In the genomic region with DNA sequence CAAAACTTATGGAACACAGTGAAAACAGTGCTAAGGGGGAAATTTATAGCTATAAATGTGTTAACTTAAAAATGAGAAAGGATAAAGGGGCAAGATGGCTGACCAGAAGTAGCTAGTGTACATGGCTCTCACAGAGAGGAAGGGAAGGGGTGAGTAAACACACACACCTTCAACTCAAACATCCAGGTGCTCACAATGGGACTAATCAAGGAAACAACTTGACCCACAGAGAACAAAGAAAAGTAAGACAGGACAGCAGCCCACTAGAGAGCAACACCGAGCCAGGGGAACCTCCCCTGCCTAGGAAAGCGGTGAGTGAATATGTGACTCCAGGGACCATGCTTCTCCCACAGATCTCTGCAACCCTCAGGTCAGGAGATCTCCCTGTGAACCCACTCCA, we compare ENCODE assay signal across 22 cellular contexts.
"Had no signal": no experiment of that assay in that cellular context is flagged by ENCODE, and none has a peak within 500 bp of the region (broad histone marks: within the 10 kb centered on the region; RNA-seq: fewer than 3 reads in every experiment).

No MANE protein-coding gene starts in this region.

- H3K27ac Mint-ChIP-seq: activated naive CD8-positive, alpha-beta T cell treated with anti-CD3 and anti-CD28 coated beads for 36 hours; activated T-helper 2 cell treated with anti-CD3 and anti-CD28 coated beads, Interferon-gamma antibody, Interleukin-2, Interleukin-4, amounts not matched to agents 10 μg/mL and 5 μg/mL and 100 μg/mL, durations not matched to agents 14 hours and 24 hours and 36 hours; natural killer cell treated with Interleukin-12 subunit alpha and Interleukin-12 subunit beta and Interleukin-15 and Interleukin-18, amount 100 ng/mL, for 72 hours; stimulated activated naive CD8-positive, alpha-beta T cell treated with anti-CD3 and anti-CD28 coated beads, Interleukin-15, Interleukin-2, amounts not matched to agents 100 ng/mL and 50 ng/mL, for 24 hours had no signal

- H3K4me3 Mint-ChIP-seq: activated naive CD8-positive, alpha-beta T cell treated with anti-CD3 and anti-CD28 coated beads for 36 hours; activated T-cell treated with anti-CD3 and anti-CD28 coated beads, Interleukin-2, amount 50 U/mL, for 4 hours; natural killer cell treated with Interleukin-12 subunit alpha and Interleukin-12 subunit beta and Interleukin-15 and Interleukin-18, amount 100 ng/mL, for 72 hours; stimulated activated naive CD8-positive, alpha-beta T cell treated with anti-CD3 and anti-CD28 coated beads, Interleukin-15, Interleukin-2, amounts not matched to agents 100 ng/mL and 50 ng/mL, for 24 hours had no signal

- H3K4me1 ChIP-seq: breast epithelium, gastroesophageal sphincter, pancreas, tibial nerve had no signal

- H3K4me3 ChIP-seq: breast epithelium, coronary artery, gastroesophageal sphincter, lung, pancreas, tibial nerve had no signal

- H3K27me3 Mint-ChIP-seq: activated naive CD8-positive, alpha-beta T cell treated with anti-CD3 and anti-CD28 coated beads for 36 hours; natural killer cell treated with Interleukin-12 subunit alpha and Interleukin-12 subunit beta and Interleukin-15 and Interleukin-18, amount 100 ng/mL, for 72 hours; stimulated activated naive CD8-positive, alpha-beta T cell treated with anti-CD3 and anti-CD28 coated beads, Interleukin-15, Interleukin-2, amounts not matched to agents 100 ng/mL and 50 ng/mL, for 24 hours had no signal

- H3K27ac ChIP-seq: breast epithelium, coronary artery, epithelial cell of prostate, gastroesophageal sphincter, pancreas, tibial nerve had no signal

- H3K36me3 ChIP-seq: breast epithelium had no signal

- H3K27me3 ChIP-seq: breast epithelium, gastroesophageal sphincter, pancreas, tibial nerve had no signal

- H3K4me1 Mint-ChIP-seq: activated naive CD8-positive, alpha-beta T cell treated with anti-CD3 and anti-CD28 coated beads for 36 hours had no signal

- DNase-seq: activated CD8-positive, alpha-beta memory T cell treated with anti-CD3 and anti-CD28 coated beads, Interleukin-2, amount 50 U/mL, for 48 hours; activated naive CD4-positive, alpha-beta T cell treated with Interleukin-2 at 50 U/mL for 16 hours; activated naive CD8-positive, alpha-beta T cell treated with anti-CD3 and anti-CD28 coated beads for 36 hours; activated T-cell treated with anti-CD3 and anti-CD28 coated beads, Interleukin-2, amount 50 U/mL, for 4 hours; head of caudate nucleus; islet precursor cell; left cardiac atrium; midbrain; pancreas; right cardiac atrium; stimulated activated CD4-positive, alpha-beta T cell treated with anti-CD3 and anti-CD28 coated beads, Interleukin-12 subunit alpha, Interleukin-12 subunit beta, amount 100 ng/mL, for 4 hours; substantia nigra; T-helper 9 cell had no signal

- ATAC-seq: activated T-cell treated with anti-CD3 and anti-CD28 coated beads, Interleukin-2, amount 50 U/mL, for 4 hours; gastroesophageal sphincter; left cardiac atrium; natural killer cell treated with Interleukin-12 subunit alpha and Interleukin-12 subunit beta and Interleukin-15 and Interleukin-18, amount 100 ng/mL, for 72 hours; pancreas; right cardiac atrium had no signal

- H3K9me3 ChIP-seq: pancreas had no signal
